8 cellular contexts compared by ENCODE assay signal in genomic region chr12:57128519-57129247, GRCh38. TPM values are rescaled to one million over a fixed set of nuclear protein-coding genes. Genes with fewer than 3 reads are reported as not detected.
DNase-seq lines count a peak whose midpoint lies in the region; ATAC-seq lines count a peak whose summit lies in the region.

No MANE protein-coding gene starts in this region.

- DNase-seq in NCI-H146 (lab: John Stamatoyannopoulos, UW) (peak; percentile 28), NCI-H146 treated with DMSO at 0.1 percent for 48 hours (lab: John Stamatoyannopoulos, UW; ENCODE audit: unreplicated experiment) (no peak), NCI-H2171 treated with DMSO at 0.1 percent for 48 hours (lab: John Stamatoyannopoulos, UW) (no peak)
- DNase-seq in activated CD8-positive, alpha-beta T cell treated with anti-CD3 and anti-CD28 coated beads, Interleukin-2, amount 10 ng/mL, durations not matched to agents 7 days and 5 days: no peak
- DNase-seq in stimulated activated effector memory CD8-positive, alpha-beta T cell treated with anti-CD3 and anti-CD28 coated beads, Interleukin-12 subunit alpha, Interleukin-12 subunit beta, amount 100 ng/mL, for 72 hours (ENCODE audit: low spot score in 2 of 2): no peak

- no peak for ATAC-seq in activated CD8-positive, alpha-beta T cell treated with anti-CD3 and anti-CD28 coated beads, Interleukin-2, amount 10 ng/mL, durations not matched to agents 7 days and 5 days
- ATAC-seq in stimulated activated effector memory CD8-positive, alpha-beta T cell treated with anti-CD3 and anti-CD28 coated beads, Interleukin-12 subunit alpha, Interleukin-12 subunit beta, amount 100 ng/mL, for 72 hours: no peak
- ATAC-seq in HG02642 (IDR thresholded peaks at IDR 0.05; ENCODE audit: poor library complexity, unreplicated experiment) (no peak), GM19395 (IDR thresholded peaks at IDR 0.05; ENCODE audit: unreplicated experiment) (no peak)

- peaks cover 7% of the 10 kb centered on the region; the same call in 1 of the 2 replicates for H3K27me3 ChIP-seq in iPS-20b (ENCODE audit: insufficient read depth, low read length)

- H3K9me3 ChIP-seq in iPS-20b (ENCODE audit: insufficient read depth, low read depth, low read length): no peaks in the 10 kb centered on the region

- POLR2A ChIA-PET in activated CD8-positive, alpha-beta T cell treated with anti-CD3 and anti-CD28 coated beads, Interleukin-2, amount 10 ng/mL, durations not matched to agents 7 days and 5 days (lab: Charles Lee): interaction anchor here (0.8 to 1.9 kb wide), 4 partner anchors 17 to 403 kb away, joined by 3 to 10 read pairs (median 3); partner anchors contain the start of gene NACA

- H3K27ac ChIP-seq in iPS-20b (ENCODE audit: low read length): peak overlapping the region; percentile 71

- peaks cover 5% of the 10 kb centered on the region; the same call in 1 of the 2 replicates for H3K36me3 ChIP-seq in iPS-20b (ENCODE audit: insufficient read depth, low read depth, low read length)

- H3K27ac Mint-ChIP-seq in activated CD8-positive, alpha-beta T cell treated with anti-CD3 and anti-CD28 coated beads, Interleukin-2, amount 10 ng/mL, durations not matched to agents 7 days and 5 days: no peak overlapping the region
- peak overlapping the region; percentile 76 for H3K27ac Mint-ChIP-seq in stimulated activated effector memory CD8-positive, alpha-beta T cell treated with anti-CD3 and anti-CD28 coated beads, Interleukin-12 subunit alpha, Interleukin-12 subunit beta, amount 100 ng/mL, for 72 hours

- peaks cover 56% of the 10 kb centered on the region for H3K27me3 Mint-ChIP-seq in activated CD8-positive, alpha-beta T cell treated with anti-CD3 and anti-CD28 coated beads, Interleukin-2, amount 10 ng/mL, durations not matched to agents 7 days and 5 days (ENCODE audit: low read depth)

- peak overlapping the region; percentile 94 for H3K4me3 ChIP-seq in iPS-20b (ENCODE audit: low read length)

- H3K9me3 Mint-ChIP-seq in activated CD8-positive, alpha-beta T cell treated with anti-CD3 and anti-CD28 coated beads, Interleukin-2, amount 10 ng/mL, durations not matched to agents 7 days and 5 days (ENCODE audit: insufficient read depth): peaks cover 4% of the 10 kb centered on the region
- H3K9me3 Mint-ChIP-seq in stimulated activated effector memory CD8-positive, alpha-beta T cell treated with anti-CD3 and anti-CD28 coated beads, Interleukin-12 subunit alpha, Interleukin-12 subunit beta, amount 100 ng/mL, for 72 hours: peaks cover 6% of the 10 kb centered on the region

- peak overlapping the region; percentile 19 for H3K4me3 Mint-ChIP-seq in activated CD8-positive, alpha-beta T cell treated with anti-CD3 and anti-CD28 coated beads, Interleukin-2, amount 10 ng/mL, durations not matched to agents 7 days and 5 days
- peak overlapping the region; percentile 82 for H3K4me3 Mint-ChIP-seq in stimulated activated effector memory CD8-positive, alpha-beta T cell treated with anti-CD3 and anti-CD28 coated beads, Interleukin-12 subunit alpha, Interleukin-12 subunit beta, amount 100 ng/mL, for 72 hours

- peaks cover 4% of the 10 kb centered on the region for H3K4me1 Mint-ChIP-seq in activated CD8-positive, alpha-beta T cell treated with anti-CD3 and anti-CD28 coated beads, Interleukin-2, amount 10 ng/mL, durations not matched to agents 7 days and 5 days (ENCODE audit: low read depth)
- H3K4me1 Mint-ChIP-seq in stimulated activated effector memory CD8-positive, alpha-beta T cell treated with anti-CD3 and anti-CD28 coated beads, Interleukin-12 subunit alpha, Interleukin-12 subunit beta, amount 100 ng/mL, for 72 hours: peaks cover 16% of the 10 kb centered on the region

- no peaks in the 10 kb centered on the region for H3K36me3 Mint-ChIP-seq in activated CD8-positive, alpha-beta T cell treated with anti-CD3 and anti-CD28 coated beads, Interleukin-2, amount 10 ng/mL, durations not matched to agents 7 days and 5 days (ENCODE audit: low read depth)
- H3K36me3 Mint-ChIP-seq in stimulated activated effector memory CD8-positive, alpha-beta T cell treated with anti-CD3 and anti-CD28 coated beads, Interleukin-12 subunit alpha, Interleukin-12 subunit beta, amount 100 ng/mL, for 72 hours: no peaks in the 10 kb centered on the region

- H3K4me1 ChIP-seq in iPS-20b (ENCODE audit: insufficient read depth, low read length): peaks cover 39% of the 10 kb centered on the region

- CTCF ChIA-PET in activated CD8-positive, alpha-beta T cell treated with anti-CD3 and anti-CD28 coated beads, Interleukin-2, amount 10 ng/mL, durations not matched to agents 7 days and 5 days (lab: Charles Lee): interaction anchor here (0.8 to 12.3 kb wide), 6 partner anchors 11 to 85 kb away, joined by 3 to 178 read pairs (median 4); partner anchors contain the start of gene STAT6

- peak overlapping the region; percentile 96; the same call in 1 of the 2 replicates for H3K9ac ChIP-seq in iPS-20b (ENCODE audit: low read depth, low read length)

RNA-seq across cellular contexts. Expression of gene LRP1, which starts 0.4 kb away (rescaled TPM):
- total RNA-seq in activated CD8-positive, alpha-beta T cell treated with anti-CD3 and anti-CD28 coated beads, Interleukin-2, amount 10 ng/mL, durations not matched to agents 7 days and 5 days: under 1 TPM; 0.39 to 0.40 TPM

RNA-seq across cellular contexts. Expression of gene STAT6, which starts 17.5 kb away (rescaled TPM):
- total RNA-seq in activated CD8-positive, alpha-beta T cell treated with anti-CD3 and anti-CD28 coated beads, Interleukin-2, amount 10 ng/mL, durations not matched to agents 7 days and 5 days: 100 to 1,000 TPM; 189 TPM

RNA-seq across cellular contexts. Expression of gene LRP1-AS, which starts 18.7 kb away (rescaled TPM):
- total RNA-seq in activated CD8-positive, alpha-beta T cell treated with anti-CD3 and anti-CD28 coated beads, Interleukin-2, amount 10 ng/mL, durations not matched to agents 7 days and 5 days: not detected

RNA-seq across cellular contexts. Expression of gene NAB2, which starts 39.8 kb away (rescaled TPM):
- total RNA-seq in activated CD8-positive, alpha-beta T cell treated with anti-CD3 and anti-CD28 coated beads, Interleukin-2, amount 10 ng/mL, durations not matched to agents 7 days and 5 days: 10 to 100 TPM; 12.9 to 13.7 TPM

RNA-seq across cellular contexts. Expression of gene NEMP1, which starts 50.1 kb away (rescaled TPM):
- total RNA-seq in activated CD8-positive, alpha-beta T cell treated with anti-CD3 and anti-CD28 coated beads, Interleukin-2, amount 10 ng/mL, durations not matched to agents 7 days and 5 days: 10 to 100 TPM; 56.4 to 56.9 TPM
